17 cellular contexts compared by ENCODE assay signal in genomic region chr13:109655206-109655600, GRCh38.
DNase-seq lines count a peak whose midpoint lies in the region; ATAC-seq and TF ChIP-seq lines count a peak whose summit lies in the region.
"Had no signal": no experiment of that assay in that cellular context is flagged by ENCODE, and none has a peak within 500 bp of the region (broad histone marks: within the 10 kb centered on the region; RNA-seq: fewer than 3 reads in every experiment).

No MANE protein-coding gene starts in this region.

- no peaks in the 10 kb centered on the region for H3K4me1 Mint-ChIP-seq in effector memory CD8-positive, alpha-beta T cell (ENCODE audit: low read depth in 2 of 2)

- peaks cover 0 to 8% of the 10 kb centered on the region in 2 donors for H3K9me3 Mint-ChIP-seq in effector memory CD8-positive, alpha-beta T cell
- H3K9me3 Mint-ChIP-seq: CD8-positive, alpha-beta T cell; stimulated activated naive CD8-positive, alpha-beta T cell treated with anti-CD3 and anti-CD28 coated beads, Interleukin-15, Interleukin-2, amounts not matched to agents 100 ng/mL and 50 ng/mL, for 24 hours had no signal

- no peaks in the 10 kb centered on the region for H3K27me3 Mint-ChIP-seq in effector memory CD8-positive, alpha-beta T cell
- H3K27me3 Mint-ChIP-seq: stimulated activated naive CD8-positive, alpha-beta T cell treated with anti-CD3 and anti-CD28 coated beads, Interleukin-15, Interleukin-2, amounts not matched to agents 100 ng/mL and 50 ng/mL, for 24 hours had no signal

- no peak overlapping the region for H3K27ac Mint-ChIP-seq in effector memory CD8-positive, alpha-beta T cell
- H3K27ac Mint-ChIP-seq: CD8-positive, alpha-beta T cell; progenitor cell of endocrine pancreas; stimulated activated naive CD8-positive, alpha-beta T cell treated with anti-CD3 and anti-CD28 coated beads, Interleukin-15, Interleukin-2, amounts not matched to agents 100 ng/mL and 50 ng/mL, for 24 hours had no signal

- peak; percentile 79 for DNase-seq in CD1c-positive myeloid dendritic cell (ENCODE audit: extremely low spot score)
- DNase-seq in SKM-1 (lab: John Stamatoyannopoulos, UW; ENCODE audit: unreplicated experiment) = peak; percentile 80
- DNase-seq in heart right ventricle = no peak
- peak; percentile 62 for DNase-seq in skeletal muscle cell (ENCODE audit: low read depth)
- no peak for DNase-seq in activated naive CD4-positive, alpha-beta T cell treated with anti-CD3 and anti-CD28 coated beads, Interleukin-2, amount 50 U/mL, for 16 hours
- DNase-seq in effector memory CD8-positive, alpha-beta T cell = no peak
- DNase-seq: activated CD8-positive, alpha-beta memory T cell treated with anti-CD3 and anti-CD28 coated beads for 24 hours; activated gamma-delta T cell; CD8-positive, alpha-beta T cell; GDM1; NCI-H345 had no signal

- H3K9me3 ChIP-seq in heart right ventricle = no peaks in the 10 kb centered on the region
- H3K9me3 ChIP-seq: breast epithelium had no signal

- H3K36me3 ChIP-seq in heart right ventricle = no peaks in the 10 kb centered on the region
- H3K36me3 ChIP-seq: breast epithelium had no signal

- intact Hi-C loops in heart right ventricle (cut with DNase I) = no loop called here

- H3K4me3 ChIP-seq in heart right ventricle = no peak overlapping the region
- no peak overlapping the region for H3K4me3 ChIP-seq in skeletal muscle cell (ENCODE audit: low read depth, low read length)

- ATAC-seq in heart right ventricle (peak; percentile 29 to 61 (median 50)), GM18517 (IDR thresholded peaks at IDR 0.05; ENCODE audit: unreplicated experiment) (no peak), HG03354 (IDR thresholded peaks at IDR 0.05; ENCODE audit: poor library complexity, severe bottlenecking, unreplicated experiment) (no peak)
- no peak for ATAC-seq in effector memory CD8-positive, alpha-beta T cell (replicated peaks)
- ATAC-seq: CD8-positive, alpha-beta T cell; HCT116 had no signal

- H3K4me3 Mint-ChIP-seq in effector memory CD8-positive, alpha-beta T cell = no peak overlapping the region
- H3K4me3 Mint-ChIP-seq: CD8-positive, alpha-beta T cell; stimulated activated naive CD8-positive, alpha-beta T cell treated with anti-CD3 and anti-CD28 coated beads, Interleukin-15, Interleukin-2, amounts not matched to agents 100 ng/mL and 50 ng/mL, for 24 hours had no signal

- peaks cover 3% of the 10 kb centered on the region for H3K36me3 Mint-ChIP-seq in effector memory CD8-positive, alpha-beta T cell (ENCODE audit: insufficient read depth)
- H3K36me3 Mint-ChIP-seq: CD8-positive, alpha-beta T cell had no signal

- no peak for TF ChIP-seq CTCF in heart right ventricle (IDR thresholded peaks at IDR 0.05)

- H3K27me3 ChIP-seq in heart right ventricle = peaks cover 0 to 66% (median 36%) of the 10 kb centered on the region in 7 donors
- H3K27me3 ChIP-seq: breast epithelium had no signal

- peak overlapping the region in 8 of 10 donors; percentile 13 to 80 (median 50) for H3K27ac ChIP-seq in heart right ventricle

- peaks cover 0 to 55% (median 20%) of the 10 kb centered on the region in 9 donors for H3K4me1 ChIP-seq in heart right ventricle
- H3K4me1 ChIP-seq: breast epithelium had no signal

- WGBS in heart right ventricle, 2 donors = 22 to 48% methylated on average over 1 of the region's 1 CpG

Comparison
In these comparisons a context has a peak if more than half of its experiments do, and no peak if none do; other contexts are left out.
1. DNase-seq: peak in CD1c-positive myeloid dendritic cell (single experiment), SKM-1 (single experiment) and skeletal muscle cell (single experiment); none in heart right ventricle (0 of 2), activated naive CD4-positive, alpha-beta T cell treated with anti-CD3 and anti-CD28 coated beads, Interleukin-2, amount 50 U/mL, for 16 hours (single experiment) and effector memory CD8-positive, alpha-beta T cell (0 of 3).
2. ATAC-seq: peak in heart right ventricle (8 of 8); none in GM18517 (single experiment), HG03354 (single experiment) and effector memory CD8-positive, alpha-beta T cell (single experiment).